In genomic region chr4:54041916-54042315, GRCh38 we compare ENCODE assay signal across 18 cellular contexts. TPM values are rescaled to one million over a fixed set of nuclear protein-coding genes. Genes with fewer than 3 reads are reported as not detected.
DNase-seq lines count a peak whose midpoint lies in the region; ATAC-seq, FAIRE-seq and TF ChIP-seq lines count a peak whose summit lies in the region.
"Had no signal": no experiment of that assay in that cellular context is flagged by ENCODE, and none has a peak within 500 bp of the region (broad histone marks: within the 10 kb centered on the region; RNA-seq: fewer than 3 reads in every experiment).

No MANE protein-coding gene starts in this region.

- TF ChIP-seq CTCF in D721Med (IDR thresholded peaks at IDR 0.05; ENCODE audit: insufficient read depth, missing control alignments) = no peak
- TF ChIP-seq CTCF in neutrophil (IDR thresholded peaks at IDR 0.05) = no peak
- no peak for TF ChIP-seq CTCF in testis (IDR thresholded peaks at IDR 0.05)

- H3K27ac ChIP-seq in neutrophil (peak overlapping the region; percentile 2), testis (no peak overlapping the region)
- H3K27ac ChIP-seq: BLaER1 had no signal

- H3K9me3 ChIP-seq in neutrophil = no peaks in the 10 kb centered on the region
- no peaks in the 10 kb centered on the region for H3K9me3 ChIP-seq in testis
- H3K9me3 ChIP-seq: BLaER1 had no signal

- H3K27me3 ChIP-seq in neutrophil (no peaks in the 10 kb centered on the region), testis (no peaks in the 10 kb centered on the region)
- H3K27me3 ChIP-seq: BLaER1 had no signal

- H3K4me1 ChIP-seq in neutrophil (ENCODE audit: control insufficient read depth in 1 of 2, insufficient read depth in 1 of 2, low read depth in 1 of 2, low read length in 1 of 2) (no peaks in the 10 kb centered on the region), testis (no peaks in the 10 kb centered on the region)

- H3K4me3 ChIP-seq in neutrophil (ENCODE audit: low read depth in 1 of 2, low read length in 1 of 2) (no peak overlapping the region), testis (no peak overlapping the region)
- H3K4me3 ChIP-seq: BLaER1 had no signal

- peak; percentile 55 for FAIRE-seq in D721Med (lab: Jason Lieb, UNC)
- FAIRE-seq: G401.6, GM12891 had no signal

- no peak for TF ChIP-seq POLR2A in testis (IDR thresholded peaks at IDR 0.05)

- peaks cover 17% of the 10 kb centered on the region for H3K36me3 ChIP-seq in neutrophil
- H3K36me3 ChIP-seq in testis (ENCODE audit: low read depth, missing control alignments) = no peaks in the 10 kb centered on the region

- no peaks in the 10 kb centered on the region for H3K27me3 Mint-ChIP-seq in activated naive CD8-positive, alpha-beta T cell
- no peaks in the 10 kb centered on the region for H3K27me3 Mint-ChIP-seq in activated naive CD8-positive, alpha-beta T cell treated with anti-CD3 and anti-CD28 coated beads, Interleukin-2, amount 50 U/mL, for 24 hours
- H3K27me3 Mint-ChIP-seq in central memory CD8-positive, alpha-beta T cell = no peaks in the 10 kb centered on the region

- 91 to 94% methylated on average over 2 of the region's 2 CpGs for WGBS in testis, 2 donors

- no peak for DNase-seq in activated naive CD8-positive, alpha-beta T cell treated with anti-CD3 and anti-CD28 coated beads, Interleukin-2, amount 50 U/mL, for 24 hours
- no peak for DNase-seq in D721Med (ENCODE audit: insufficient read length, low spot score)
- DNase-seq in central memory CD8-positive, alpha-beta T cell (ENCODE audit: low spot score in 2 of 2) = no peak
- no peak for DNase-seq in testis
- DNase-seq: 8988T, AML-193, DMS153, DMS79 treated with DMSO at 0.1 percent for 48 hours, EL, GOT3, H9 had no signal

- peaks cover 44% of the 10 kb centered on the region for H3K4me1 Mint-ChIP-seq in activated naive CD8-positive, alpha-beta T cell (ENCODE audit: low read depth)
- peaks cover 25% of the 10 kb centered on the region for H3K4me1 Mint-ChIP-seq in activated naive CD8-positive, alpha-beta T cell treated with anti-CD3 and anti-CD28 coated beads, Interleukin-2, amount 50 U/mL, for 24 hours
- peaks cover 36% of the 10 kb centered on the region for H3K4me1 Mint-ChIP-seq in central memory CD8-positive, alpha-beta T cell
- H3K4me1 Mint-ChIP-seq: H9 had no signal

- intact Hi-C loops in testis (cut with DNase I; ENCODE audit: low total_unique reads) = no loop called here

- no peak for ATAC-seq in activated naive CD8-positive, alpha-beta T cell treated with anti-CD3 and anti-CD28 coated beads, Interleukin-2, amount 50 U/mL, for 24 hours
- no peak for ATAC-seq in central memory CD8-positive, alpha-beta T cell (replicated peaks; ENCODE audit: extremely low read depth, poor library complexity, severe bottlenecking)
- no peak for ATAC-seq in GM18909 (IDR thresholded peaks at IDR 0.05; ENCODE audit: poor library complexity, unreplicated experiment)

- peaks cover 8% of the 10 kb centered on the region for H3K9me3 Mint-ChIP-seq in activated naive CD8-positive, alpha-beta T cell (ENCODE audit: low read depth)
- H3K9me3 Mint-ChIP-seq in activated naive CD8-positive, alpha-beta T cell treated with anti-CD3 and anti-CD28 coated beads, Interleukin-2, amount 50 U/mL, for 24 hours = peaks cover 9% of the 10 kb centered on the region
- H3K9me3 Mint-ChIP-seq in central memory CD8-positive, alpha-beta T cell = no peaks in the 10 kb centered on the region

- H3K4me3 Mint-ChIP-seq in activated naive CD8-positive, alpha-beta T cell = peak overlapping the region; percentile 6
- no peak overlapping the region for H3K4me3 Mint-ChIP-seq in activated naive CD8-positive, alpha-beta T cell treated with anti-CD3 and anti-CD28 coated beads, Interleukin-2, amount 50 U/mL, for 24 hours
- H3K4me3 Mint-ChIP-seq in central memory CD8-positive, alpha-beta T cell = no peak overlapping the region
- H3K4me3 Mint-ChIP-seq: H9 had no signal

- peaks cover 24% of the 10 kb centered on the region for H3K36me3 Mint-ChIP-seq in activated naive CD8-positive, alpha-beta T cell
- H3K36me3 Mint-ChIP-seq in activated naive CD8-positive, alpha-beta T cell treated with anti-CD3 and anti-CD28 coated beads, Interleukin-2, amount 50 U/mL, for 24 hours (ENCODE audit: low read depth) = peaks cover 46% of the 10 kb centered on the region
- H3K36me3 Mint-ChIP-seq in central memory CD8-positive, alpha-beta T cell (ENCODE audit: insufficient read depth) = peaks cover 36% of the 10 kb centered on the region

- H3K27ac Mint-ChIP-seq in activated naive CD8-positive, alpha-beta T cell = no peak overlapping the region
- no peak overlapping the region for H3K27ac Mint-ChIP-seq in activated naive CD8-positive, alpha-beta T cell treated with anti-CD3 and anti-CD28 coated beads, Interleukin-2, amount 50 U/mL, for 24 hours
- H3K27ac Mint-ChIP-seq in central memory CD8-positive, alpha-beta T cell (ENCODE audit: low read depth) = peak overlapping the region; percentile 8

RNA-seq across cellular contexts. Expression of gene CHIC2, which starts 22.5 kb away (rescaled TPM):
- total RNA-seq in testis = 100 to 1,000 TPM; 113 to 129 TPM
- 83.4 TPM for polyA plus RNA-seq in testis (ENCODE audit: insufficient read depth, low read depth, low replicate concordance)

RNA-seq across cellular contexts. Expression of gene GSX2, which starts 58.0 kb away (rescaled TPM):
- 1 to 10 TPM; 1.8 to 2.0 TPM for total RNA-seq in testis
- 1.1 TPM for polyA plus RNA-seq in testis (ENCODE audit: insufficient read depth, low read depth, low replicate concordance)
- total RNA-seq: H9, HT1080 had no signal
